In genomic region chr16:70432800-70433455, GRCh38 we compare ENCODE assay signal across 1 cellular context.
TF ChIP-seq lines count a peak whose summit lies in the region.

No MANE protein-coding gene starts in this region.

TF ChIP-seq in SK-N-SH, 30 proteins besides CTCF, POLR2A, EP300 and RAD21 (continued from another document):
- no peak for TF ChIP-seq MAX (IDR thresholded peaks at IDR 0.05; ENCODE audit: low read depth)
- peak; percentile 38; the same call in 1 of the 2 replicates for TF ChIP-seq GATA2 (CRISPR knock-in tag; IDR thresholded peaks at IDR 0.05)
